ENCODE assay signal across 16 cellular contexts in genomic region chr4:125547842-125548241, GRCh38.
"Had no signal": no experiment of that assay in that cellular context is flagged by ENCODE, and none has a peak within 500 bp of the region (broad histone marks: within the 10 kb centered on the region; RNA-seq: fewer than 3 reads in every experiment).

No MANE protein-coding gene starts in this region.

- H3K27ac ChIP-seq: left lung, skin epidermis, tibial nerve had no signal

- H3K4me3 ChIP-seq: left lung, skin epidermis, tibial nerve had no signal

- H3K36me3 ChIP-seq: left lung, tibial nerve had no signal

- H3K27me3 ChIP-seq: left lung, tibial nerve had no signal

- H3K27me3 Mint-ChIP-seq: activated T-cell treated with anti-CD3 and anti-CD28 coated beads, Interleukin-2, amount 50 U/mL, for 24 hours; memory B cell had no signal

- H3K36me3 Mint-ChIP-seq: activated naive CD4-positive, alpha-beta T cell treated with anti-CD3 and anti-CD28 coated beads, Interleukin-2, amount 50 U/mL, for 72 hours; memory B cell had no signal

- H3K4me1 Mint-ChIP-seq: memory B cell, neural crest cell had no signal

- H3K9me3 ChIP-seq: tibial nerve had no signal

- DNase-seq: activated effector memory CD4-positive, alpha-beta T cell treated with anti-CD3 and anti-CD28 coated beads, Interleukin-2, amount 50 U/mL, for 16 hours; activated T-cell treated with anti-CD3 and anti-CD28 coated beads, Interleukin-2, amount 50 U/mL, for 24 hours; anterior cingulate cortex; effector CD8-positive, alpha-beta T cell; foreskin melanocyte; head of caudate nucleus; left lung; T-helper 2 cell had no signal

- ATAC-seq: activated CD4-positive, CD25-positive, alpha-beta regulatory T cell treated with anti-CD3 and anti-CD28 coated beads, Interleukin-2, amount 50 U/mL, for 24 hours; activated naive CD4-positive, alpha-beta T cell treated with anti-CD3 and anti-CD28 coated beads, Interleukin-2, amount 50 U/mL, for 72 hours; left lung had no signal

- H3K4me3 Mint-ChIP-seq: activated T-cell treated with anti-CD3 and anti-CD28 coated beads, Interleukin-2, amount 50 U/mL, for 24 hours; memory B cell; neural crest cell had no signal

- H3K27ac Mint-ChIP-seq: activated naive CD4-positive, alpha-beta T cell treated with anti-CD3 and anti-CD28 coated beads, Interleukin-2, amount 50 U/mL, for 72 hours; activated T-cell treated with anti-CD3 and anti-CD28 coated beads, Interleukin-2, amount 50 U/mL, for 24 hours; memory B cell had no signal

- H3K4me1 ChIP-seq: left lung, tibial nerve had no signal

- FAIRE-seq: bronchial epithelial cell, keratinocyte had no signal

- H3K9me3 Mint-ChIP-seq: neural crest cell had no signal
